ENCODE assay signal across 8 cellular contexts in genomic region chr19:19460761-19461265, GRCh38. TPM values are rescaled to one million over a fixed set of nuclear protein-coding genes. Genes with fewer than 3 reads are reported as not detected.
DNase-seq lines count a peak whose midpoint lies in the region; TF ChIP-seq lines count a peak whose summit lies in the region.

No MANE protein-coding gene starts in this region.

- no peak overlapping the region for H2BK12ac ChIP-seq in H9 (ENCODE audit: insufficient read length, low read depth, low read length)

- H3K14ac ChIP-seq in H9 (ENCODE audit: insufficient read depth, low read length), result no peak overlapping the region; the same call in 1 of the 2 replicates

- H2BK5ac ChIP-seq in H9 (ENCODE audit: insufficient read length, low read length), result no peak overlapping the region

- H3K27me3 Mint-ChIP-seq in H9 (ENCODE audit: low read depth), result peaks cover 2% of the 10 kb centered on the region

- H3K27me3 ChIP-seq in H9 (ENCODE audit: insufficient read depth, low read length), result no peaks in the 10 kb centered on the region

- peaks cover 3 to 4% of the 10 kb centered on the region in 2 experiments; a peak in 3 of 5 replicates for H3K9me3 Mint-ChIP-seq in H9

- no peak overlapping the region for H2BK15ac ChIP-seq in H9 (ENCODE audit: low read depth, low read length)

- H3K56ac ChIP-seq in H9 (ENCODE audit: insufficient read length, low read depth, low read length), result no peak overlapping the region

- peak overlapping the region; percentile 49 to 99 (median 96); a peak in 6 of 7 replicates for H3K27ac Mint-ChIP-seq in H9

- peaks cover 57% of the 10 kb centered on the region; the same call in 1 of the 2 replicates for H3K79me2 ChIP-seq in H9 (ENCODE audit: insufficient read depth, low read length)

- H3K18ac ChIP-seq in H9 (ENCODE audit: insufficient read length, low read depth, low read length), result peak overlapping the region; percentile 28

- no CpG with 5 or more reads among the region's 18 CpGs for WGBS in H9 (ENCODE audit: extremely low coverage, insufficient read length, low lambda C conversion rate)

- no peak overlapping the region for H3T11ph ChIP-seq in H9 (ENCODE audit: low read length)

- H3K23me2 ChIP-seq in H9 (ENCODE audit: insufficient read length, low read depth, low read length, poor library complexity, severe bottlenecking), result no peaks in the 10 kb centered on the region

- peaks cover 2% of the 10 kb centered on the region for H4K20me1 ChIP-seq in H9 (ENCODE audit: control insufficient read depth, insufficient read depth, insufficient read length)

- no peaks in the 10 kb centered on the region for H3K9me3 ChIP-seq in H9 (ENCODE audit: control insufficient read depth, low read depth, low read length)

- peak overlapping the region; percentile 34 for H3K4me2 ChIP-seq in H9 (ENCODE audit: insufficient read depth, insufficient read length, low read length)

- DNase-seq in H9 (peak; percentile 59), coronary artery (ENCODE audit: low spot score) (no peak), middle frontal gyrus (ENCODE audit: extremely low spot score, low spot score) (peak; percentile 16), NCI-H146 treated with DMSO at 0.1 percent for 48 hours (lab: John Stamatoyannopoulos, UW; ENCODE audit: unreplicated experiment) (no peak), NCI-H2029 (lab: John Stamatoyannopoulos, UW) (no peak), NAMALWA (ENCODE audit: low spot score) (no peak)
- peak; percentile 39 for DNase-seq in activated CD4-positive, alpha-beta T cell treated with anti-CD3 and anti-CD28 coated beads for 1 hour
- DNase-seq in stimulated activated CD8-positive, alpha-beta memory T cell treated with anti-CD3 and anti-CD28 coated beads, Interleukin-4, amount 100 ng/mL, for 1 hour (ENCODE audit: low read depth in 2 of 2, low spot score in 1 of 2), result peak; percentile 27 to 34

- peaks cover 3% of the 10 kb centered on the region for H3K79me1 ChIP-seq in H9 (ENCODE audit: insufficient read depth, low read depth, low read length, poor library complexity, severe bottlenecking)

- peaks cover 9 to 19% (median 13%) of the 10 kb centered on the region in 3 experiments for H3K36me3 Mint-ChIP-seq in H9 (ENCODE audit: insufficient read depth in 1 of 3, low read depth in 3 of 3)

- H3K23ac ChIP-seq in H9 (ENCODE audit: insufficient read length, low read depth, low read length), result no peak overlapping the region

- H3K4me3 Mint-ChIP-seq in H9, result peak overlapping the region in 1 of 2 experiments; percentile 68; a peak in 3 of 5 replicates

- no peak overlapping the region for H3K4ac ChIP-seq in H9 (ENCODE audit: low read depth, low read length)

- H3K9ac ChIP-seq in H9 (ENCODE audit: extremely low read depth, insufficient read length, low read length), result no peak overlapping the region

- H3K4me1 Mint-ChIP-seq in H9, result peaks cover 72 to 73% of the 10 kb centered on the region in 2 experiments

- no peak overlapping the region for H2AK5ac ChIP-seq in H9 (ENCODE audit: insufficient read length, low read length)

- H4K91ac ChIP-seq in H9 (ENCODE audit: insufficient read length, low read depth, low read length), result no peak overlapping the region

- peaks cover 20% of the 10 kb centered on the region for H3K4me1 ChIP-seq in H9 (ENCODE audit: insufficient read depth, low read length)

- H3K27ac ChIP-seq in H9 (ENCODE audit: insufficient read length, low read depth, low read length) (no peak overlapping the region), coronary artery (peak overlapping the region; percentile 47 to 77)

- no peak overlapping the region for H4K5ac ChIP-seq in H9 (ENCODE audit: insufficient read length, low read depth, low read length)

- no peak overlapping the region for H2BK120ac ChIP-seq in H9 (ENCODE audit: low read depth, low read length, poor library complexity, severe bottlenecking)

- no peak overlapping the region for H2AFZ ChIP-seq in H9 (ENCODE audit: low read length)

- no peak overlapping the region for H4K8ac ChIP-seq in H9 (replicated peaks; ENCODE audit: insufficient read length, low read depth, low read length)

- no peak for TF ChIP-seq CTCF in H9 (conservative IDR thresholded peaks at IDR 0.05)
- no peak for TF ChIP-seq CTCF in coronary artery (IDR thresholded peaks at IDR 0.05)

- H3K4me3 ChIP-seq in coronary artery, result peak overlapping the region; percentile 64

- no peak overlapping the region for H2BK20ac ChIP-seq in H9 (ENCODE audit: low read depth, low read length, poor library complexity, severe bottlenecking)

RNA-seq across cellular contexts. Expression of gene TSSK6, which starts 54.5 kb away (rescaled TPM):
- total RNA-seq in H9 (2021), result 2.6 and 2.8 TPM in 2 replicates

RNA-seq across cellular contexts. Expression of gene NDUFA13, which starts 55.2 kb away (rescaled TPM):
- 489 and 509 TPM in 2 replicates for total RNA-seq in H9 (2021)

RNA-seq across cellular contexts. Expression of gene GATAD2A, which starts 55.3 kb away (rescaled TPM):
- total RNA-seq in H9 (2021), result 189 and 198 TPM in 2 replicates

Comparison
In these comparisons a context has a peak if more than half of its experiments do, and no peak if none do; other contexts are left out.
1. DNase-seq: peak in H9 (single experiment), activated CD4-positive, alpha-beta T cell treated with anti-CD3 and anti-CD28 coated beads for 1 hour (single experiment), middle frontal gyrus (single experiment) and stimulated activated CD8-positive, alpha-beta memory T cell treated with anti-CD3 and anti-CD28 coated beads, Interleukin-4, amount 100 ng/mL, for 1 hour (2 of 2); none in coronary artery (single experiment), NCI-H146 treated with DMSO at 0.1 percent for 48 hours (single experiment), NCI-H2029 (single experiment) and NAMALWA (single experiment).